In the genomic region with DNA sequence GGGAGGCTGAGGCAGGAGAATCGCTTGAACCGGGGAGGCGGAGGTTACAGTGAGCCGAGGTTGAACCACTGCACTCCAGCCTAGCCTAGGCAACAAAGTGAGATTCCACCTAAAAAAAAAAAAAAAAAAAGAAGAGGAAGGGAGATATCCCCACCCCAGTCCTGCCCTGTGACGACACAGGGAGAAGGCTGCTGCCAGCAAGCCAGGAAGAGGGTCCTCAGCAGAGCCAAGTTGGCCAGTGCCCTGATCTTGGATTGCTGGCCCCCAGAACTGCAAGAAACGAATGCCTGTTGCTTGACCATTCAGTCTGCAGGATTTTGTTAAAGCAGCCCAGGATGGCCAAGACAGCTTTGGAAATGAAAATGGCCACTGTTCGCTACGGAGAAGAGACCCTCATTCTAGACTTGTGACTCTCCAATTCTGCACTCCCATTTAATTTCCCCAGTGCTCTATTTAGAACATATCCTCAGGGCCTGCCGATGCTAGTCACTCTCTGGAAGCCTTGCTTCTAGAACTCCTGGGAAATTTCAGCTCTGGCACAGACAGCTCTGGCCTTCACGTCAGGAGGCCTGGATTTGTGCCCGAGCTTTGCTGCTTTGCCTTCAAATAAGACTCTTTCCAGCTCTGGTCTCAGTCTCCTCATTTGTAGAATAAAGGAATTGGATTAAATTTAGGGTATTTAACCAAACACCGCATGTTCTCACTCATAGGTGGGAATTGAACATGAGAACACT, we compare ENCODE assay signal across 1 cellular context.
TF ChIP-seq lines count a peak whose summit lies in the region.

No MANE protein-coding gene starts in this region.

TF ChIP-seq in HepG2, 621 proteins besides CTCF, POLR2A, EP300 and RAD21:
- TF ChIP-seq ZNF883 (CRISPR knock-in tag; IDR thresholded peaks at IDR 0.05; ENCODE audit: not compliant biosample characterization) (no peak), ZFP37 (CRISPR knock-in tag; IDR thresholded peaks at IDR 0.05; ENCODE audit: borderline replicate concordance) (no peak), SIN3A (IDR thresholded peaks at IDR 0.05; ENCODE audit: borderline replicate concordance, low read depth, low read length) (no peak), STAT5B (CRISPR knock-in tag; IDR thresholded peaks at IDR 0.05) (no peak), CCDC6 (CRISPR knock-in tag; IDR thresholded peaks at IDR 0.05) (no peak), ZIK1 (CRISPR knock-in tag; IDR thresholded peaks at IDR 0.05; ENCODE audit: borderline replicate concordance, low read depth) (no peak), SIX1 (CRISPR knock-in tag; IDR thresholded peaks at IDR 0.05; ENCODE audit: borderline replicate concordance) (no peak), ZNF30 (CRISPR knock-in tag; IDR thresholded peaks at IDR 0.05) (no peak), GABPA (IDR thresholded peaks at IDR 0.05; ENCODE audit: low read depth, low read length) (no peak), GABPA (CRISPR knock-in tag; IDR thresholded peaks at IDR 0.05; ENCODE audit: low read depth) (no peak)
- TF ChIP-seq, protein P1, sequence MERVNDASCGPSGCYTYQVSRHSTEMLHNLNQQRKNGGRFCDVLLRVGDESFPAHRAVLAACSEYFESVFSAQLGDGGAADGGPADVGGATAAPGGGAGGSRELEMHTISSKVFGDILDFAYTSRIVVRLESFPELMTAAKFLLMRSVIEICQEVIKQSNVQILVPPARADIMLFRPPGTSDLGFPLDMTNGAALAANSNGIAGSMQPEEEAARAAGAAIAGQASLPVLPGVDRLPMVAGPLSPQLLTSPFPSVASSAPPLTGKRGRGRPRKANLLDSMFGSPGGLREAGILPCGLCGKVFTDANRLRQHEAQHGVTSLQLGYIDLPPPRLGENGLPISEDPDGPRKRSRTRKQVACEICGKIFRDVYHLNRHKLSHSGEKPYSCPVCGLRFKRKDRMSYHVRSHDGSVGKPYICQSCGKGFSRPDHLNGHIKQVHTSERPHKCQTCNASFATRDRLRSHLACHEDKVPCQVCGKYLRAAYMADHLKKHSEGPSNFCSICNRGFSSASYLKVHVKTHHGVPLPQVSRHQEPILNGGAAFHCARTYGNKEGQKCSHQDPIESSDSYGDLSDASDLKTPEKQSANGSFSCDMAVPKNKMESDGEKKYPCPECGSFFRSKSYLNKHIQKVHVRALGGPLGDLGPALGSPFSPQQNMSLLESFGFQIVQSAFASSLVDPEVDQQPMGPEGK (CRISPR knock-in tag; IDR thresholded peaks at IDR 0.05), result no peak
- TF ChIP-seq, protein P2, sequence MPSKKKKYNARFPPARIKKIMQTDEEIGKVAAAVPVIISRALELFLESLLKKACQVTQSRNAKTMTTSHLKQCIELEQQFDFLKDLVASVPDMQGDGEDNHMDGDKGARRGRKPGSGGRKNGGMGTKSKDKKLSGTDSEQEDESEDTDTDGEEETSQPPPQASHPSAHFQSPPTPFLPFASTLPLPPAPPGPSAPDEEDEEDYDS (CRISPR knock-in tag; IDR thresholded peaks at IDR 0.05), result no peak
- TF ChIP-seq, protein P3, sequence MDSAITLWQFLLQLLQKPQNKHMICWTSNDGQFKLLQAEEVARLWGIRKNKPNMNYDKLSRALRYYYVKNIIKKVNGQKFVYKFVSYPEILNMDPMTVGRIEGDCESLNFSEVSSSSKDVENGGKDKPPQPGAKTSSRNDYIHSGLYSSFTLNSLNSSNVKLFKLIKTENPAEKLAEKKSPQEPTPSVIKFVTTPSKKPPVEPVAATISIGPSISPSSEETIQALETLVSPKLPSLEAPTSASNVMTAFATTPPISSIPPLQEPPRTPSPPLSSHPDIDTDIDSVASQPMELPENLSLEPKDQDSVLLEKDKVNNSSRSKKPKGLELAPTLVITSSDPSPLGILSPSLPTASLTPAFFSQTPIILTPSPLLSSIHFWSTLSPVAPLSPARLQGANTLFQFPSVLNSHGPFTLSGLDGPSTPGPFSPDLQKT (CRISPR knock-in tag; IDR thresholded peaks at IDR 0.05; ENCODE audit: borderline replicate concordance), result no peak
